In genomic region chr7:95907337-95907736, GRCh38 we compare ENCODE assay signal across 30 cellular contexts.
"Had no signal": no experiment of that assay in that cellular context is flagged by ENCODE, and none has a peak within 500 bp of the region (broad histone marks: within the 10 kb centered on the region; RNA-seq: fewer than 3 reads in every experiment).

No MANE protein-coding gene starts in this region.

- H3K4me1 ChIP-seq: adrenal gland, body of pancreas, colonic mucosa, gastrocnemius medialis, parathyroid adenoma, psoas muscle, suprapubic skin, tibial artery had no signal

- ATAC-seq: body of pancreas; gastrocnemius medialis; left ventricle myocardium superior; naive thymus-derived CD4-positive, alpha-beta T cell; psoas muscle had no signal

- H3K4me2 ChIP-seq: neural progenitor cell had no signal

- H3K27ac Mint-ChIP-seq: activated naive CD4-positive, alpha-beta T cell treated with anti-CD3 and anti-CD28 coated beads for 36 hours; activated naive CD8-positive, alpha-beta T cell treated with anti-CD3 and anti-CD28 coated beads for 36 hours; naive thymus-derived CD4-positive, alpha-beta T cell; neural progenitor cell; T-helper 2 cell treated with Interferon-gamma antibody and Interleukin-4, amounts not matched to agents 5 μg/mL and 100 μg/mL, for 36 hours had no signal

- H3K9me3 Mint-ChIP-seq: activated naive CD4-positive, alpha-beta T cell treated with anti-CD3 and anti-CD28 coated beads for 36 hours; activated naive CD8-positive, alpha-beta T cell treated with anti-CD3 and anti-CD28 coated beads for 36 hours; naive thymus-derived CD4-positive, alpha-beta T cell; neural progenitor cell; T-helper 2 cell treated with Interferon-gamma antibody and Interleukin-4, amounts not matched to agents 5 μg/mL and 100 μg/mL, for 36 hours had no signal

- H3K27me3 ChIP-seq: body of pancreas, cardiac muscle cell, colonic mucosa, gastrocnemius medialis, neural progenitor cell, sigmoid colon, suprapubic skin, tibial artery had no signal

- H3K9ac ChIP-seq: neural progenitor cell, parathyroid adenoma had no signal

- H3K79me2 ChIP-seq: parathyroid adenoma had no signal

- H3K27ac ChIP-seq: adrenal gland, body of pancreas, cardiac muscle cell, colonic mucosa, gastrocnemius medialis, neural progenitor cell, parathyroid adenoma, psoas muscle, sigmoid colon, suprapubic skin, tibial artery had no signal

- DNase-seq: activated CD4-positive, alpha-beta T cell treated with anti-CD3 and anti-CD28 coated beads for 4 hours; activated CD4-positive, alpha-beta T cell treated with anti-CD3 and anti-CD28 coated beads, Interleukin-2, amount 50 U/mL, for 48 hours; activated CD8-positive, alpha-beta memory T cell treated with anti-CD3 and anti-CD28 coated beads for 24 hours; activated effector memory CD4-positive, alpha-beta T cell treated with anti-CD3 and anti-CD28 coated beads, Interleukin-2, amount 50 U/mL, for 16 hours; activated naive CD4-positive, alpha-beta T cell treated with anti-CD3 and anti-CD28 coated beads for 36 hours; activated naive CD8-positive, alpha-beta T cell treated with anti-CD3 and anti-CD28 coated beads for 36 hours; adrenal gland; aorta; body of pancreas; cerebellar nuclear complex; colonic mucosa; effector CD8-positive, alpha-beta T cell; gastrocnemius medialis; glutamatergic neuron; islet precursor cell; left ventricle myocardium superior; mammary epithelial cell; naive thymus-derived CD4-positive, alpha-beta T cell; occipital lobe; psoas muscle; sigmoid colon; stimulated activated CD4-positive, alpha-beta T cell treated with anti-CD3 and anti-CD28 coated beads, Interleukin-15, amount 100 ng/mL, for 24 hours; stimulated activated CD4-positive, alpha-beta T cell treated with anti-CD3 and anti-CD28 coated beads, Interleukin-2, amount 100 ng/mL, for 24 hours; stimulated activated naive CD4-positive, alpha-beta T cell; tibial artery had no signal

- H3K4me3 ChIP-seq: adrenal gland, body of pancreas, cardiac muscle cell, colonic mucosa, gastrocnemius medialis, neural progenitor cell, psoas muscle, sigmoid colon, suprapubic skin, tibial artery had no signal

- H2AFZ ChIP-seq: neural progenitor cell, parathyroid adenoma had no signal

- H3K36me3 ChIP-seq: adrenal gland, cardiac muscle cell, colonic mucosa, gastrocnemius medialis, neural progenitor cell, sigmoid colon, suprapubic skin, tibial artery had no signal

- H3K9me3 ChIP-seq: adrenal gland, body of pancreas, colonic mucosa, gastrocnemius medialis, psoas muscle, sigmoid colon, suprapubic skin, tibial artery had no signal

- H3K4me3 Mint-ChIP-seq: activated naive CD4-positive, alpha-beta T cell treated with anti-CD3 and anti-CD28 coated beads for 36 hours; activated naive CD8-positive, alpha-beta T cell treated with anti-CD3 and anti-CD28 coated beads for 36 hours; naive thymus-derived CD4-positive, alpha-beta T cell; neural progenitor cell; T-helper 2 cell treated with Interferon-gamma antibody and Interleukin-4, amounts not matched to agents 5 μg/mL and 100 μg/mL, for 36 hours had no signal

- H3K36me3 Mint-ChIP-seq: activated naive CD8-positive, alpha-beta T cell treated with anti-CD3 and anti-CD28 coated beads for 36 hours; naive thymus-derived CD4-positive, alpha-beta T cell; neural progenitor cell had no signal

- H3K4me1 Mint-ChIP-seq: activated naive CD8-positive, alpha-beta T cell treated with anti-CD3 and anti-CD28 coated beads for 36 hours; naive thymus-derived CD4-positive, alpha-beta T cell had no signal
